Comparison of ENCODE assay signal across 7 cellular contexts in the genomic region with DNA sequence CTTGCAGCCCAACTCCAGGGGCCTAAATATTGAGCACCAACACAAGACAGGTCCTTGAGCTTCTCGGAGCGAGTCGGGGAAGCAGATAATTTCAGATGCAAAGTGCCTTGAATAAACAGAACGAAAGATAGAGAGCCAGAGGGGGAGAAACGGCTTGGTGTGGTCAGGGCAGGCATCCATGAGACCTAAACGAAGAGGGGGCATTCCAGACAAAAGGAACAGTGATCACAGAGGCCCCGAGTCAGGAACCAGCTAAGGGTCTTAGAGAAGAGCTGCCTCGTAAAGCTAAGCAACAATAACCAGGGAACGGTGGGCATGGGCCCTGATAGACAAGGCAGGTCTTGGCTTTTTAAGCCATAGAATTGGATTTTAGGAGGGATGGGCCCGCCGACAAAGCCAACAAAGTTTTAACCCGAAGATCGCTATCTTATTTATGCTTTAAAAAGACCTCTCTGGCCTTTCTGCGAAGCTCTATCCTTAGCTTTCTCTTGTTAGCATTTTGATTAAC. TPM values are rescaled to one million over a fixed set of nuclear protein-coding genes. Genes with fewer than 3 reads are reported as not detected.
DNase-seq lines count a peak whose midpoint lies in the region; ATAC-seq, FAIRE-seq and TF ChIP-seq lines count a peak whose summit lies in the region.

No MANE protein-coding gene starts in this region.

- no peak for TF ChIP-seq EP300 in esophagus muscularis mucosa (IDR thresholded peaks at IDR 0.05)

- peak; percentile 8 for ATAC-seq in GM21528 (IDR thresholded peaks at IDR 0.05; ENCODE audit: low FRiP score, unreplicated experiment)

- H3K27ac ChIP-seq in OCI-LY3 (ENCODE audit: low read length): no peak overlapping the region
- H3K27ac ChIP-seq in esophagus muscularis mucosa (replicated peaks in 1 of 4): peak overlapping the region; percentile 74 to 89 (median 80)

- H3K4me3 ChIP-seq in OCI-LY3 (ENCODE audit: low read length) (peak overlapping the region; percentile 75), esophagus muscularis mucosa (peak overlapping the region; percentile 64 to 85 (median 71)), skeletal muscle cell (ENCODE audit: low read depth, low read length) (peak overlapping the region; percentile 69)

- H3K4me1 ChIP-seq in OCI-LY3 (ENCODE audit: low read length) (peaks cover 9% of the 10 kb centered on the region; the same call in 1 of the 2 replicates), esophagus muscularis mucosa (peaks cover 12 to 40% (median 28%) of the 10 kb centered on the region in 4 donors)

- 18% methylated on average over 14 of the region's 14 CpGs for WGBS in esophagus muscularis mucosa

- peaks cover 9% of the 10 kb centered on the region; the same call in 1 of the 2 replicates for H4K20me1 ChIP-seq in OCI-LY3 (ENCODE audit: insufficient read depth, low read length)

- H3K9me3 ChIP-seq in OCI-LY3 (ENCODE audit: insufficient read depth, low read length) (no peaks in the 10 kb centered on the region), esophagus muscularis mucosa (no peaks in the 10 kb centered on the region)

- intact Hi-C loops in esophagus muscularis mucosa (cut with DNase I): loop anchor here (10.0 kb wide), 1 partner anchor 180 kb away; the partner anchor contains the start of gene SPPL3

- no peak overlapping the region for H3K9ac ChIP-seq in OCI-LY3 (ENCODE audit: low read length)

- no peak overlapping the region for H2AFZ ChIP-seq in OCI-LY3 (ENCODE audit: low read depth, low read length)

- H3K4me2 ChIP-seq in OCI-LY3 (ENCODE audit: low read length): peak overlapping the region; percentile 59

- FAIRE-seq in H54 (lab: Jason Lieb, UNC): no peak

- DNase-seq in esophagus muscularis mucosa (ENCODE audit: extremely low spot score): no peak
- DNase-seq in skeletal muscle cell (ENCODE audit: low read depth): no peak
- no peak for DNase-seq in NCI-H1436 (lab: John Stamatoyannopoulos, UW)
- no peak for DNase-seq in H54 (ENCODE audit: insufficient read length, low spot score)
- DNase-seq in cerebellar cortex (ENCODE audit: low spot score): no peak

- no peaks in the 10 kb centered on the region for H3K79me2 ChIP-seq in OCI-LY3 (ENCODE audit: low read length)

- H3K36me3 ChIP-seq in OCI-LY3 (replicated peaks; ENCODE audit: low read depth, low read length) (peaks cover 43% of the 10 kb centered on the region), esophagus muscularis mucosa (peaks cover 18 to 70% (median 63%) of the 10 kb centered on the region in 4 donors)

- TF ChIP-seq POLR2A in esophagus muscularis mucosa (IDR thresholded peaks at IDR 0.05; ENCODE audit: low read depth): no peak
- no peak for TF ChIP-seq POLR2A in H54 (IDR thresholded peaks at IDR 0.05; ENCODE audit: low read depth, low read length)

- TF ChIP-seq CTCF in OCI-LY3 (IDR thresholded peaks at IDR 0.05; ENCODE audit: low read depth, low read length) (no peak), esophagus muscularis mucosa (IDR thresholded peaks at IDR 0.05) (no peak)

- H3K27me3 ChIP-seq in OCI-LY3 (ENCODE audit: low read depth, low read length): no peaks in the 10 kb centered on the region
- H3K27me3 ChIP-seq in esophagus muscularis mucosa: no peaks in the 10 kb centered on the region

RNA-seq across cellular contexts. Expression of gene ACADS, which starts 0.4 kb away (rescaled TPM):
- total RNA-seq in esophagus muscularis mucosa: 10 to 100 TPM; 31.6 to 64.2 (median 46.0) TPM

RNA-seq across cellular contexts. Expression of gene UNC119B, which starts 14.9 kb away (rescaled TPM):
- 10 to 100 TPM; 20.0 to 30.8 (median 28.5) TPM for total RNA-seq in esophagus muscularis mucosa

RNA-seq across cellular contexts. Expression of gene MLEC, which starts 38.3 kb away (rescaled TPM):
- 10 to 100 TPM; 37.8 to 55.5 (median 46.3) TPM for total RNA-seq in esophagus muscularis mucosa
